In genomic region chr1:200374569-200375312, GRCh38 we compare ENCODE assay signal across 16 cellular contexts. TPM values are rescaled to one million over a fixed set of nuclear protein-coding genes. Genes with fewer than 3 reads are reported as not detected.
A peak's percentile ranks its signal among the peaks of the same experiment; 100 is the strongest.
DNase-seq lines count a peak whose midpoint lies in the region; ATAC-seq and TF ChIP-seq lines count a peak whose summit lies in the region.
"Had no signal": no experiment of that assay in that cellular context is flagged by ENCODE, and none has a peak within 500 bp of the region (broad histone marks: within the 10 kb centered on the region; RNA-seq: fewer than 3 reads in every experiment).

No MANE protein-coding gene starts in this region.

- H2AFZ ChIP-seq in smooth muscle cell (ENCODE audit: low read depth): no peak overlapping the region

- H3K4me2 ChIP-seq in smooth muscle cell: peak overlapping the region; percentile 85

- H3F3A ChIP-seq in smooth muscle cell (ENCODE audit: low read depth): peaks cover 17% of the 10 kb centered on the region

- H3K4me3 ChIP-seq in Panc1 (ENCODE audit: low read depth in 2 of 2, low read length in 2 of 2): no peak overlapping the region
- H3K4me3 ChIP-seq in fibroblast of mammary gland (ENCODE audit: control insufficient read depth, low read depth, low read length): no peak overlapping the region
- peak overlapping the region; percentile 34 for H3K4me3 ChIP-seq in smooth muscle cell
- H3K4me3 ChIP-seq: spleen had no signal

- H3K4me1 ChIP-seq in Panc1 (ENCODE audit: control insufficient read depth, insufficient read depth, low read length) (peaks cover 63% of the 10 kb centered on the region), smooth muscle cell (ENCODE audit: low read depth) (peaks cover 43% of the 10 kb centered on the region)

- H3K27ac ChIP-seq in Panc1 (ENCODE audit: low read length) (peak overlapping the region; percentile 91), smooth muscle cell (ENCODE audit: low read depth) (peak overlapping the region; percentile 92)
- H3K27ac ChIP-seq: brain microvascular endothelial cell, C4-2B, spleen had no signal

- no peak for ATAC-seq in Panc1
- no peak for ATAC-seq in GM21381 (IDR thresholded peaks at IDR 0.05; ENCODE audit: unreplicated experiment)

- H3K79me2 ChIP-seq in smooth muscle cell (ENCODE audit: low read depth): no peaks in the 10 kb centered on the region

- WGBS in smooth muscle cell (ENCODE audit: low lambda C conversion rate): 25% methylated on average over 7 of the region's 7 CpGs

- peak overlapping the region; percentile 59 for H3K9ac ChIP-seq in smooth muscle cell (ENCODE audit: low read depth)

- POLR2A ChIA-PET in Panc1 (lab: Charles Lee): interaction anchor here (0.6 kb wide), 1 partner anchor 61 kb away, joined by 5 read pairs; no protein-coding TSS in a partner anchor

- DNase-seq in GM03348 (ENCODE audit: low spot score): peak; percentile 35
- no peak for DNase-seq in Panc1 (ENCODE audit: low read depth, low spot score)
- peak; percentile 63 for DNase-seq in fibroblast of mammary gland (ENCODE audit: low read depth)
- DNase-seq in smooth muscle cell (lab: John Stamatoyannopoulos, UW; ENCODE audit: unreplicated experiment): no peak
- DNase-seq in GF-D8 (lab: John Stamatoyannopoulos, UW): no peak
- no peak for DNase-seq in NCI-H82 treated with DMSO at 0.1 percent for 48 hours (lab: John Stamatoyannopoulos, UW; ENCODE audit: unreplicated experiment)
- DNase-seq in NCI-H2196 treated with DMSO at 0.1 percent for 48 hours (lab: John Stamatoyannopoulos, UW; ENCODE audit: unreplicated experiment): no peak
- DNase-seq: activated naive CD4-positive, alpha-beta T cell treated with anti-CD3 and anti-CD28 coated beads, Interleukin-2, amount 10 ng/mL, durations not matched to agents 7 days and 5 days; brain microvascular endothelial cell; effector CD8-positive, alpha-beta T cell; foreskin fibroblast; NCI-H1105 treated with DMSO at 0.1 percent for 48 hours; occipital lobe; spleen had no signal

- in situ Hi-C loops in Panc1 (cut with HindIII; ENCODE audit: low pct_unique_long_range_greater_than_20kb, low sequenced_read_pairs): no loop called here

- no peaks in the 10 kb centered on the region for H3K27me3 ChIP-seq in Panc1 (ENCODE audit: control insufficient read depth, insufficient read depth, low read length)
- no peaks in the 10 kb centered on the region for H3K27me3 ChIP-seq in smooth muscle cell (ENCODE audit: low read depth)
- H3K27me3 ChIP-seq: brain microvascular endothelial cell, spleen had no signal

- no peaks in the 10 kb centered on the region for H4K20me1 ChIP-seq in smooth muscle cell (ENCODE audit: low read depth)

- H3K36me3 ChIP-seq in Panc1 (ENCODE audit: control insufficient read depth, insufficient read depth, low read length) (no peaks in the 10 kb centered on the region), smooth muscle cell (ENCODE audit: low read depth) (no peaks in the 10 kb centered on the region)
- H3K36me3 ChIP-seq: brain microvascular endothelial cell had no signal

- BruUV-seq in Panc1 (replicated peaks; lab: Mats Ljungman, UMichigan): no TSS peak

- TF ChIP-seq CTCF in Panc1 (IDR thresholded peaks at IDR 0.05) (no peak), fibroblast of mammary gland (conservative IDR thresholded peaks at IDR 0.05; ENCODE audit: control insufficient read depth, insufficient read depth, low read depth, low read length) (no peak), smooth muscle cell (IDR thresholded peaks at IDR 0.05; ENCODE audit: borderline replicate concordance, insufficient read depth, poor library complexity, severe bottlenecking) (no peak)

- CTCF ChIA-PET in Panc1 (lab: Charles Lee): no interaction called here

- intact Hi-C loops in Panc1 (cut with micrococcal nuclease; ENCODE audit: unreplicated experiment): no loop called here

- no peaks in the 10 kb centered on the region for H3K9me3 ChIP-seq in Panc1 (ENCODE audit: control insufficient read depth, insufficient read depth, low read depth, low read length)
- no peaks in the 10 kb centered on the region for H3K9me3 ChIP-seq in smooth muscle cell (replicated peaks; ENCODE audit: low read depth)
- H3K9me3 ChIP-seq: spleen had no signal

RNA-seq across cellular contexts. Expression of gene ZNF281, which starts 35.1 kb away (rescaled TPM):
- total RNA-seq in Panc1 (2021; ENCODE audit: unreplicated experiment): 34.2 TPM
- 18.4 TPM for polyA plus RNA-seq in Panc1 (2012; ENCODE audit: insufficient read length)
- total RNA-seq in smooth muscle cell: 59.4 and 64.4 TPM in 2 replicates
- 34.4 and 35.0 TPM in 2 replicates for polyA plus RNA-seq in smooth muscle cell

Comparison
In these comparisons a context has a peak if more than half of its experiments do, and no peak if none do; other contexts are left out.
1. DNase-seq: peak in GM03348 (single experiment) and fibroblast of mammary gland (single experiment); none in Panc1 (single experiment), smooth muscle cell (single experiment), GF-D8 (single experiment), NCI-H82 treated with DMSO at 0.1 percent for 48 hours (single experiment) and NCI-H2196 treated with DMSO at 0.1 percent for 48 hours (single experiment).